Comparison of ENCODE assay signal across 13 cellular contexts in genomic region chr5:147617191-147617606, GRCh38.
"Had no signal": no experiment of that assay in that cellular context is flagged by ENCODE, and none has a peak within 500 bp of the region (broad histone marks: within the 10 kb centered on the region; RNA-seq: fewer than 3 reads in every experiment).

No MANE protein-coding gene starts in this region.

- H3K9me3 ChIP-seq: ascending aorta, psoas muscle, sigmoid colon had no signal

- H3K4me3 ChIP-seq: ascending aorta, psoas muscle, sigmoid colon had no signal

- DNase-seq: activated CD4-positive, alpha-beta memory T cell treated with anti-CD3 and anti-CD28 coated beads for 36 hours; activated gamma-delta T cell treated with Interleukin-2 at 50 U/mL for 16 hours; activated naive CD8-positive, alpha-beta T cell treated with anti-CD3 and anti-CD28 coated beads, Interleukin-2, amount 10 ng/mL, durations not matched to agents 7 days and 5 days; activated T-cell treated with anti-CD3 and anti-CD28 coated beads, Interleukin-2, amount 50 U/mL, for 72 hours; effector memory CD4-positive, alpha-beta T cell; glutamatergic neuron; left colon; psoas muscle; sigmoid colon; stimulated activated CD4-positive, alpha-beta T cell treated with anti-CD3 and anti-CD28 coated beads, Interleukin-12 subunit alpha, Interleukin-12 subunit beta, amount 100 ng/mL, for 4 hours; stimulated activated naive CD4-positive, alpha-beta T cell; trophoblast cell had no signal

- H3K27me3 ChIP-seq: ascending aorta, sigmoid colon had no signal

- H3K36me3 ChIP-seq: ascending aorta, sigmoid colon had no signal

- H3K4me1 ChIP-seq: ascending aorta, psoas muscle, sigmoid colon had no signal

- H3K27ac ChIP-seq: ascending aorta, psoas muscle, sigmoid colon had no signal
